Comparison of ENCODE assay signal across 10 cellular contexts in the genomic region with DNA sequence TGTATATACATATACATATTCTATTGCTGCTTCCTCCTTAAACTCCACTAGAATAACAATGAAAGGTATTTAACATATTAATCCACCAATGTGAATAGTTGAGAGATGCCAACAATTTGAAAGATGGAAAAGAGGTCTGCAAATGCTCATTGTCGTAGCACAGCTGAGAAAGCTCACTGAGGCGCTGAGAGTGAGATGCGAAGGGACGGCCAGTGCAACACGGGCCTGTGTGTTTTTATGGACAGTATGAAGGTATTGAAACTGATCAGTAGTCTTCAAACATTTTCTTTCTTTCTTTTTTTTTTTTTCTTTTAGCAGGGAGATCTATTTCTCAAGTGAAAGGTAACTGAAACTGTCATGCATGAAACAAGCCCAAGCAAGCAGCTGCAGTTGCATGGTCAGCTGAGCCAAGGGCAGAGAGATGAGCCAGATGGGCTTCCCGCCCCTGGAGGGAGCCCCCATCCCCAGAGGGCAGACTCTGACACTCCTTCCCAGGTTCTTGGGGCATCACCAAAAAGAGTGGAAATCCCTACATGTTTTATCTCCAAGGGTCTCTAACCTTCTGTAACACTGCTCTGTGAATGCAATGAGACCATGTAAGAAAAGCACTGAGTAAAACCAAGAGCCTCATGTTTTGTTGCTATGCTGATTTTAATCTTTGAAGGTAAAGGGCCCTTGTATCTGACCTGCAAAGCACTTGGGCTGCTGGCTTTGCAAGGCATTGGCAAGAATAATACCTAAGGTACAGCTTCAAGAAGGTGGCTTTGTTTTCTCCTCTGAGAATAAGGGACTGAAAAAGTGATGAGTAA. TPM values are rescaled to one million over a fixed set of nuclear protein-coding genes. Genes with fewer than 3 reads are reported as not detected.
DNase-seq lines count a peak whose midpoint lies in the region; ATAC-seq, FAIRE-seq and TF ChIP-seq lines count a peak whose summit lies in the region.
"Had no signal": no experiment of that assay in that cellular context is flagged by ENCODE, and none has a peak within 500 bp of the region (broad histone marks: within the 10 kb centered on the region; RNA-seq: fewer than 3 reads in every experiment).

No MANE protein-coding gene starts in this region.

- TF ChIP-seq CTCF in endothelial cell of umbilical vein (IDR thresholded peaks at IDR 0.05; ENCODE audit: extremely low read depth in 1 of 2, insufficient read depth in 1 of 2, low read depth in 1 of 2, low read length in 2 of 2), result no peak
- TF ChIP-seq CTCF in ascending aorta (IDR thresholded peaks at IDR 0.05), result no peak

- BruUV-seq in endothelial cell of umbilical vein (replicated peaks; lab: Mats Ljungman, UMichigan), result no TSS peak

- CTCF ChIA-PET in endothelial cell of umbilical vein (lab: Charles Lee), result interaction anchor here (1.4 to 2.3 kb wide), 3 partner anchors 34 to 154 kb away, joined by 5 to 6 read pairs (median 5); partner anchors contain the start of gene HS3ST1

- no peak overlapping the region for H3K27ac ChIP-seq in endothelial cell of umbilical vein (ENCODE audit: insufficient read depth, low read depth, low read length)
- no peak overlapping the region for H3K27ac ChIP-seq in ascending aorta

- no peaks in the 10 kb centered on the region for H3K79me2 ChIP-seq in endothelial cell of umbilical vein (ENCODE audit: control insufficient read depth, insufficient read depth, low read length)

- no peaks in the 10 kb centered on the region for H3K36me3 ChIP-seq in endothelial cell of umbilical vein (ENCODE audit: control insufficient read depth in 2 of 2, extremely low read depth in 1 of 2, insufficient read depth in 2 of 2, low read length in 2 of 2)
- no peaks in the 10 kb centered on the region for H3K36me3 ChIP-seq in ascending aorta

- intact Hi-C loops in endothelial cell of umbilical vein (cut with micrococcal nuclease), result loop anchor here (5.0 kb wide), 1 partner anchor 57 kb away; no protein-coding TSS in a partner anchor
- intact Hi-C loops in ascending aorta (cut with DNase I), result no loop called here

- no peak overlapping the region for H3K4me2 ChIP-seq in endothelial cell of umbilical vein (ENCODE audit: insufficient read depth, low read length)

- dilution Hi-C loops in endothelial cell of umbilical vein (cut with MboI; ENCODE audit: extremely low pct_ligation_motif_present, low sequenced_read_pairs), result no loop called here

- POLR2A ChIA-PET in endothelial cell of umbilical vein (lab: Charles Lee), result no interaction called here

- no peaks in the 10 kb centered on the region for H3K9me3 ChIP-seq in endothelial cell of umbilical vein (replicated peaks; ENCODE audit: control insufficient read depth, insufficient read depth, low read length)
- no peaks in the 10 kb centered on the region for H3K9me3 ChIP-seq in ascending aorta

- TF ChIP-seq POLR2A in endothelial cell of umbilical vein (IDR thresholded peaks at IDR 0.05; ENCODE audit: low read depth, low read length), result no peak

- DNase-seq in GM18507 (ENCODE audit: extremely low spot score, insufficient read length, low read depth) (no peak), endothelial cell of umbilical vein (ENCODE audit: low read depth, low spot score) (peak; percentile 12), NCI-H510A (lab: John Stamatoyannopoulos, UW) (no peak), NOMO-1 (lab: John Stamatoyannopoulos, UW; ENCODE audit: unreplicated experiment in 2 of 2) (no peak), NCI-H1694 (lab: John Stamatoyannopoulos, UW) (no peak), ascending aorta (ENCODE audit: low spot score in 2 of 2) (no peak)
- DNase-seq: activated CD4-positive, CD25-positive, alpha-beta regulatory T cell; NCI-H1105 treated with DMSO at 0.1 percent for 48 hours had no signal

- H3K27me3 ChIP-seq in endothelial cell of umbilical vein (ENCODE audit: control insufficient read depth in 2 of 2, insufficient read depth in 2 of 2, low read length in 2 of 2) (no peaks in the 10 kb centered on the region), ascending aorta (no peaks in the 10 kb centered on the region)

- H3K4me3 ChIP-seq in endothelial cell of umbilical vein (replicated peaks in 1 of 3; ENCODE audit: insufficient read depth in 1 of 3, low read depth in 1 of 3, low read length in 3 of 3), result no peak overlapping the region
- no peak overlapping the region for H3K4me3 ChIP-seq in ascending aorta

- H3K4me1 ChIP-seq in endothelial cell of umbilical vein (ENCODE audit: control insufficient read depth, extremely low read depth, insufficient read depth, low read length) (peaks cover 19% of the 10 kb centered on the region), ascending aorta (no peaks in the 10 kb centered on the region)

- no peak overlapping the region for H2AFZ ChIP-seq in endothelial cell of umbilical vein (ENCODE audit: low read depth, low read length)

- H4K20me1 ChIP-seq in endothelial cell of umbilical vein (replicated peaks; ENCODE audit: control insufficient read depth, extremely low read depth, insufficient read depth, low read length), result no peaks in the 10 kb centered on the region

- H3K9ac ChIP-seq in endothelial cell of umbilical vein (replicated peaks; ENCODE audit: extremely low read depth, insufficient read depth, low read length), result no peak overlapping the region

- FAIRE-seq in GM18507 (lab: Jason Lieb, UNC) (peak; percentile 87), endothelial cell of umbilical vein (lab: Jason Lieb, UNC) (peak; percentile 43)

- peak; percentile 63 for ATAC-seq in GM21381 (IDR thresholded peaks at IDR 0.05; ENCODE audit: unreplicated experiment)
- ATAC-seq in HG03196 (IDR thresholded peaks at IDR 0.05; ENCODE audit: unreplicated experiment), result peak; percentile 72

- H3K9me1 ChIP-seq in endothelial cell of umbilical vein (replicated peaks; ENCODE audit: control insufficient read depth, extremely low read depth, insufficient read depth, low read length), result no peaks in the 10 kb centered on the region

TF ChIP-seq in endothelial cell of umbilical vein, 7 proteins besides CTCF, POLR2A, EP300 and RAD21:
- TF ChIP-seq, protein P1, sequence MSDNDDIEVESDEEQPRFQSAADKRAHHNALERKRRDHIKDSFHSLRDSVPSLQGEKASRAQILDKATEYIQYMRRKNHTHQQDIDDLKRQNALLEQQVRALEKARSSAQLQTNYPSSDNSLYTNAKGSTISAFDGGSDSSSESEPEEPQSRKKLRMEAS (IDR thresholded peaks at IDR 0.05; ENCODE audit: insufficient read depth, insufficient read length), result no peak
- TF ChIP-seq JUN (IDR thresholded peaks at IDR 0.05; ENCODE audit: borderline replicate concordance, insufficient read depth, insufficient read length, low read depth) (no peak), MYC (IDR thresholded peaks at IDR 0.05; ENCODE audit: low read depth, low read length) (no peak), POLR2AphosphoS5 (IDR thresholded peaks at IDR 0.05; ENCODE audit: insufficient read depth, low read depth, low read length) (no peak), GATA2 (IDR thresholded peaks at IDR 0.05; ENCODE audit: insufficient read depth, insufficient read length, low read depth, low read length) (no peak), FOS (IDR thresholded peaks at IDR 0.05; ENCODE audit: borderline replicate concordance, insufficient read depth, low read length) (no peak)

RNA-seq across cellular contexts. Expression of gene HS3ST1, which starts 41.4 kb away (rescaled TPM):
- total RNA-seq in endothelial cell of umbilical vein, result 0.92 and 1.3 TPM in 2 replicates
- polyA plus RNA-seq in endothelial cell of umbilical vein, result 0.14 and 0.49 TPM in 2 replicates
- polyA plus RNA-seq in endothelial cell of umbilical vein (2011; cell fraction: cytosol; rRNA removed), result 0.23 and 0.31 TPM in 2 replicates
- 0.03 and 0.08 TPM in 2 replicates for polyA plus RNA-seq in endothelial cell of umbilical vein (2011; cell fraction: nucleus; rRNA removed)
- polyA plus RNA-seq in endothelial cell of umbilical vein (2012), result 0.18 and 0.27 TPM in 2 replicates
- polyA minus RNA-seq in endothelial cell of umbilical vein, result 0.15 and 0.97 TPM in 2 replicates
- polyA minus RNA-seq in endothelial cell of umbilical vein (2011; cell fraction: cytosol; rRNA and poly(A)+ RNA removed), result 0.72 TPM
- polyA minus RNA-seq in endothelial cell of umbilical vein (2011; cell fraction: nucleus; rRNA and poly(A)+ RNA removed), result 0.34 TPM in 1 of 2 replicates, not detected in the other
- total RNA-seq in ascending aorta, result 0.64 TPM
